Comparison of ENCODE assay signal across 20 cellular contexts in genomic region chr9:98432134-98432533, GRCh38.
DNase-seq lines count a peak whose midpoint lies in the region; TF ChIP-seq lines count a peak whose summit lies in the region.
"Had no signal": no experiment of that assay in that cellular context is flagged by ENCODE, and none has a peak within 500 bp of the region (broad histone marks: within the 10 kb centered on the region; RNA-seq: fewer than 3 reads in every experiment).

No MANE protein-coding gene starts in this region.

- H3K27ac Mint-ChIP-seq in glutamatergic neuron (ENCODE audit: unreplicated experiment): peak overlapping the region; percentile 24
- H3K27ac Mint-ChIP-seq: CD14-positive monocyte; CD8-positive, alpha-beta memory T cell had no signal

- TF ChIP-seq EP300 in transverse colon (IDR thresholded peaks at IDR 0.05; ENCODE audit: low read depth): no peak

- no peaks in the 10 kb centered on the region for H3K9me3 ChIP-seq in transverse colon
- H3K9me3 ChIP-seq: BE2C, Peyer's patch had no signal

- H3K4me3 ChIP-seq in transverse colon: no peak overlapping the region
- H3K4me3 ChIP-seq: Peyer's patch had no signal

- H3K9me3 Mint-ChIP-seq in glutamatergic neuron (ENCODE audit: unreplicated experiment): peaks cover 11% of the 10 kb centered on the region
- H3K9me3 Mint-ChIP-seq: CD8-positive, alpha-beta memory T cell had no signal

- H3K4me1 Mint-ChIP-seq in glutamatergic neuron (ENCODE audit: low read depth, unreplicated experiment): peaks cover 8% of the 10 kb centered on the region
- H3K4me1 Mint-ChIP-seq: CD8-positive, alpha-beta memory T cell had no signal

- no peak for TF ChIP-seq CTCF in glutamatergic neuron (IDR thresholded peaks at IDR 0.05; ENCODE audit: partially characterized antibody, unreplicated experiment)
- TF ChIP-seq CTCF in transverse colon (IDR thresholded peaks at IDR 0.05): no peak

- in situ Hi-C loops in transverse colon (cut with MboI; ENCODE audit: low pct_ligation_motif_present in 1 of 4, low pct_unique_long_range_greater_than_20kb in 1 of 4, low sequenced_read_pairs in 3 of 4): no loop called here

- H3K36me3 ChIP-seq in transverse colon: no peaks in the 10 kb centered on the region
- H3K36me3 ChIP-seq: BE2C, Peyer's patch had no signal

- peaks cover 6% of the 10 kb centered on the region for H3K27me3 Mint-ChIP-seq in glutamatergic neuron (ENCODE audit: unreplicated experiment)

- no peak overlapping the region for H3K4me3 Mint-ChIP-seq in glutamatergic neuron (ENCODE audit: unreplicated experiment)
- H3K4me3 Mint-ChIP-seq: CD14-positive monocyte; CD8-positive, alpha-beta memory T cell had no signal

- H3K36me3 Mint-ChIP-seq in glutamatergic neuron (ENCODE audit: unreplicated experiment): peaks cover 14% of the 10 kb centered on the region
- H3K36me3 Mint-ChIP-seq: CD14-positive monocyte had no signal

- no peak for TF ChIP-seq POLR2A in transverse colon (IDR thresholded peaks at IDR 0.05)

- 77 to 79% methylated on average over 3 to 6 of the region's 6 CpGs for WGBS in transverse colon (ENCODE audit: low coverage in 1 of 2), 2 donors

- DNase-seq in DMS 273 (lab: John Stamatoyannopoulos, UW; ENCODE audit: unreplicated experiment) (peak; percentile 42), DMS 273 treated with DMSO at 0.1 percent for 48 hours (lab: John Stamatoyannopoulos, UW) (no peak), OCI-M1 (lab: John Stamatoyannopoulos, UW) (peak; percentile 4), glutamatergic neuron (no peak), NK-92 (lab: John Stamatoyannopoulos, UW; ENCODE audit: unreplicated experiment) (no peak), transverse colon (no peak), NCI-H2196 (lab: John Stamatoyannopoulos, UW; ENCODE audit: unreplicated experiment) (no peak)
- DNase-seq: BE2C; CD8-positive, alpha-beta memory T cell; Karpas-422; NCI-H1092 treated with DMSO at 0.1 percent for 48 hours; NCI-H1436 treated with DMSO at 0.1 percent for 48 hours; NCI-H2029; NCI-H226; NCI-H510A; NCI-H774; Peyer's patch; SHP77 treated with DMSO at 0.1 percent for 48 hours had no signal

- no peaks in the 10 kb centered on the region for H3K27me3 ChIP-seq in transverse colon
- H3K27me3 ChIP-seq: BE2C, Peyer's patch had no signal

- H3K27ac ChIP-seq in transverse colon: no peak overlapping the region
- H3K27ac ChIP-seq: 22Rv1, Peyer's patch had no signal

- no peaks in the 10 kb centered on the region for H3K4me1 ChIP-seq in transverse colon
- H3K4me1 ChIP-seq: BE2C, Peyer's patch had no signal

- intact Hi-C loops in transverse colon (cut with DNase I; ENCODE audit: low total_unique reads): no loop called here

Comparison
In these comparisons a context has a peak if more than half of its experiments do, and no peak if none do; other contexts are left out.
1. DNase-seq: peak in DMS 273 (single experiment) and OCI-M1 (single experiment); none in DMS 273 treated with DMSO at 0.1 percent for 48 hours (single experiment), glutamatergic neuron (single experiment), NK-92 (single experiment), transverse colon (single experiment) and NCI-H2196 (single experiment).